In genomic region chr7:85529831-85530230, GRCh38 we compare ENCODE assay signal across 20 cellular contexts.
A peak's percentile ranks its signal among the peaks of the same experiment; 100 is the strongest.
DNase-seq lines count a peak whose midpoint lies in the region; TF ChIP-seq lines count a peak whose summit lies in the region.
"Had no signal": no experiment of that assay in that cellular context is flagged by ENCODE, and none has a peak within 500 bp of the region (broad histone marks: within the 10 kb centered on the region; RNA-seq: fewer than 3 reads in every experiment).

No MANE protein-coding gene starts in this region.

- H4K8ac ChIP-seq in neuronal stem cell (ENCODE audit: low read depth, low read length): no peak overlapping the region

- H3K18ac ChIP-seq in neuronal stem cell (ENCODE audit: low read length): no peak overlapping the region

- no peaks in the 10 kb centered on the region for H3K79me2 ChIP-seq in PC-9 (ENCODE audit: low read depth)

- H3K79me1 ChIP-seq in neuronal stem cell (ENCODE audit: low read depth, low read length): no peaks in the 10 kb centered on the region

- no peaks in the 10 kb centered on the region for H4K20me1 ChIP-seq in PC-9 (ENCODE audit: insufficient read depth)

- H3K36me3 ChIP-seq in PC-9 (ENCODE audit: low read depth) (no peaks in the 10 kb centered on the region), neuronal stem cell (replicated peaks in 1 of 2; ENCODE audit: control insufficient read depth in 2 of 2, insufficient read depth in 2 of 2, low read length in 2 of 2) (no peaks in the 10 kb centered on the region)
- H3K36me3 ChIP-seq: sigmoid colon, thyroid gland had no signal

- H3K4me2 ChIP-seq in PC-9 (no peak overlapping the region), neuronal stem cell (ENCODE audit: insufficient read depth, low read length, poor library complexity, severe bottlenecking) (no peak overlapping the region)

- POLR2A ChIA-PET in PC-9 (lab: Charles Lee; ENCODE audit: unreplicated experiment): no interaction called here

- H3K14ac ChIP-seq in neuronal stem cell (ENCODE audit: low read length): no peak overlapping the region

- H2BK15ac ChIP-seq in neuronal stem cell (ENCODE audit: low read length): no peak overlapping the region

- H4K91ac ChIP-seq in neuronal stem cell (ENCODE audit: low read depth, low read length, poor library complexity): no peak overlapping the region

- H2BK5ac ChIP-seq in neuronal stem cell (ENCODE audit: low read length): no peak overlapping the region

- WGBS in neuronal stem cell (ENCODE audit: extremely low coverage in 2 of 2, insufficient read length in 2 of 2, insufficient replicate concordance in 1 of 2), 2 donors: no CpG with 5 or more reads among the region's 4 CpGs

- H3K4ac ChIP-seq in neuronal stem cell (ENCODE audit: low read length): no peak overlapping the region

- no peaks in the 10 kb centered on the region for H3F3A ChIP-seq in PC-9 (ENCODE audit: insufficient read depth, low read depth)

- no peak overlapping the region for H2AK5ac ChIP-seq in neuronal stem cell (ENCODE audit: low read depth, low read length)

- H2AFZ ChIP-seq in PC-9 (0 out of 2 replicates have a peak overlapping the region, but pooled peaks have one; percentile 52), neuronal stem cell (ENCODE audit: low read length) (peak overlapping the region; percentile 12)

- H3K27me3 ChIP-seq in PC-9 (ENCODE audit: insufficient read depth, low read depth) (no peaks in the 10 kb centered on the region), neuronal stem cell (ENCODE audit: control insufficient read depth in 3 of 3, insufficient read depth in 3 of 3, low read depth in 1 of 3, low read length in 3 of 3) (no peaks in the 10 kb centered on the region)
- H3K27me3 ChIP-seq: sigmoid colon, thyroid gland had no signal

- no peak overlapping the region for H2BK120ac ChIP-seq in neuronal stem cell (ENCODE audit: low read depth, low read length)

- DNase-seq in Daoy (ENCODE audit: low read depth) (peak; percentile 6), PC-9 (no peak), choroid plexus epithelial cell (ENCODE audit: low read depth) (peak; percentile 67), neuronal stem cell (ENCODE audit: low spot score) (no peak), glomerular visceral epithelial cell (ENCODE audit: extremely low spot score) (no peak), hippocampal formation (lab: John Stamatoyannopoulos, UW) (no peak), DMS153 (lab: John Stamatoyannopoulos, UW) (no peak), cerebellum (ENCODE audit: low spot score) (no peak)
- DNase-seq: activated CD4-positive, alpha-beta T cell treated with anti-CD3 and anti-CD28 coated beads for 4 hours; activated naive CD8-positive, alpha-beta T cell treated with anti-CD3 and anti-CD28 coated beads, Interleukin-2, amount 10 ng/mL, durations not matched to agents 7 days and 5 days; DND-41; glutamatergic neuron; NCI-H1417 treated with DMSO at 0.1 percent for 48 hours; posterior cingulate gyrus; sigmoid colon; stimulated activated CD4-positive, alpha-beta T cell treated with anti-CD3 and anti-CD28 coated beads, Interleukin-1b, Interleukin-23, amount 100 ng/mL, for 48 hours; stimulated activated naive CD4-positive, alpha-beta T cell treated with Interleukin-2 at 50 U/mL for 16 hours; T-cell; thyroid gland had no signal

- no peaks in the 10 kb centered on the region; the same call in 1 of the 2 replicates for H3K9me2 ChIP-seq in PC-9 (ENCODE audit: insufficient read depth)

- no peak overlapping the region for H2BK12ac ChIP-seq in neuronal stem cell (ENCODE audit: low read length)

- TF ChIP-seq CTCF in PC-9 (conservative IDR thresholded peaks at IDR 0.05) (no peak), choroid plexus epithelial cell (conservative IDR thresholded peaks at IDR 0.05; ENCODE audit: low read depth, low read length) (no peak)

- no peak overlapping the region for H3K4me3 ChIP-seq in PC-9
- no peak overlapping the region for H3K4me3 ChIP-seq in choroid plexus epithelial cell (ENCODE audit: low read depth, low read length)
- no peak overlapping the region for H3K4me3 ChIP-seq in neuronal stem cell (ENCODE audit: low read length in 2 of 2)
- H3K4me3 ChIP-seq: sigmoid colon, thyroid gland had no signal

- no TSS peak for BruUV-seq in PC-9 (replicated peaks; lab: Mats Ljungman, UMichigan)

- no peak overlapping the region for H3K9ac ChIP-seq in neuronal stem cell (ENCODE audit: low read depth, low read length, poor library complexity)

- H3K9me3 ChIP-seq in PC-9 (ENCODE audit: insufficient read depth, low read depth): no peaks in the 10 kb centered on the region
- H3K9me3 ChIP-seq in neuronal stem cell (replicated peaks in 1 of 2; ENCODE audit: control insufficient read depth in 2 of 2, insufficient read depth in 1 of 2, low read depth in 1 of 2, low read length in 2 of 2): no peaks in the 10 kb centered on the region
- H3K9me3 ChIP-seq: sigmoid colon, thyroid gland had no signal

- intact Hi-C loops in PC-9 (cut with micrococcal nuclease; ENCODE audit: unreplicated experiment): no loop called here

- no peak overlapping the region for H3K27ac ChIP-seq in PC-9
- no peak overlapping the region for H3K27ac ChIP-seq in neuronal stem cell (replicated peaks; ENCODE audit: low read length)
- H3K27ac ChIP-seq: HL-60, sigmoid colon, thyroid gland had no signal

- H3K4me1 ChIP-seq in PC-9 (replicated peaks; ENCODE audit: insufficient read depth) (no peaks in the 10 kb centered on the region), neuronal stem cell (ENCODE audit: control insufficient read depth in 2 of 2, insufficient read depth in 1 of 2, low read depth in 1 of 2, low read length in 2 of 2) (no peaks in the 10 kb centered on the region)
- H3K4me1 ChIP-seq: sigmoid colon, thyroid gland had no signal

- no peak overlapping the region for H3K23ac ChIP-seq in neuronal stem cell (ENCODE audit: low read depth, low read length, poor library complexity)

- CTCF ChIA-PET in PC-9 (lab: Charles Lee): no interaction called here

Comparison
In these comparisons a context has a peak if more than half of its experiments do, and no peak if none do; other contexts are left out.
1. DNase-seq: peak in Daoy (single experiment) and choroid plexus epithelial cell (single experiment); none in PC-9 (0 of 2), neuronal stem cell (single experiment), glomerular visceral epithelial cell (single experiment), hippocampal formation (0 of 2), DMS153 (single experiment) and cerebellum (single experiment).